Comparison of ENCODE assay signal across 9 cellular contexts in genomic region chr1:202643397-202644218, GRCh38.
DNase-seq lines count a peak whose midpoint lies in the region; ATAC-seq lines count a peak whose summit lies in the region.
"Had no signal": no experiment of that assay in that cellular context is flagged by ENCODE, and none has a peak within 500 bp of the region (broad histone marks: within the 10 kb centered on the region; RNA-seq: fewer than 3 reads in every experiment).

No MANE protein-coding gene starts in this region.

- H3K4me1 Mint-ChIP-seq in T-helper 1 cell treated with Interleukin-12 subunit alpha and Interleukin-12 subunit beta and Interleukin-4 antibody, amounts not matched to agents 30 μg/mL and 1 μg/mL, for 36 hours (ENCODE audit: low read depth) = peaks cover 6% of the 10 kb centered on the region
- no peaks in the 10 kb centered on the region for H3K4me1 Mint-ChIP-seq in activated T-helper 17 cell treated with anti-CD3 and anti-CD28 coated beads, Interleukin-2, amount 50 U/mL, for 72 hours
- peaks cover 31% of the 10 kb centered on the region for H3K4me1 Mint-ChIP-seq in stimulated activated naive CD8-positive, alpha-beta T cell treated with anti-CD3 and anti-CD28 coated beads, Interleukin-15, amount 100 ng/mL, for 72 hours

- DNase-seq in T-helper 1 cell (no peak), iPS-NIHi7 (ENCODE audit: extremely low spot score) (peak; percentile 49), amniotic stem cell (lab: John Stamatoyannopoulos, UW) (no peak), RKO (ENCODE audit: low spot score) (no peak)
- DNase-seq in stimulated activated naive CD8-positive, alpha-beta T cell treated with anti-CD3 and anti-CD28 coated beads, Interleukin-15, amount 100 ng/mL, for 72 hours = peak in 1 of 2 donors; percentile 35
- DNase-seq: DMS153 had no signal

- H3K9me3 Mint-ChIP-seq in T-helper 1 cell treated with Interleukin-12 subunit alpha and Interleukin-12 subunit beta and Interleukin-4 antibody, amounts not matched to agents 30 μg/mL and 1 μg/mL, for 36 hours = no peaks in the 10 kb centered on the region
- H3K9me3 Mint-ChIP-seq in activated T-helper 17 cell treated with anti-CD3 and anti-CD28 coated beads, Interleukin-2, amount 50 U/mL, for 72 hours = no peaks in the 10 kb centered on the region
- H3K9me3 Mint-ChIP-seq in stimulated activated naive CD8-positive, alpha-beta T cell treated with anti-CD3 and anti-CD28 coated beads, Interleukin-15, amount 100 ng/mL, for 72 hours = no peaks in the 10 kb centered on the region

- H3K4me3 Mint-ChIP-seq in T-helper 1 cell treated with Interleukin-12 subunit alpha and Interleukin-12 subunit beta and Interleukin-4 antibody, amounts not matched to agents 30 μg/mL and 1 μg/mL, for 36 hours = peak overlapping the region; percentile 44
- H3K4me3 Mint-ChIP-seq in activated T-helper 17 cell treated with anti-CD3 and anti-CD28 coated beads, Interleukin-2, amount 50 U/mL, for 72 hours = peak overlapping the region; percentile 57
- H3K4me3 Mint-ChIP-seq in stimulated activated naive CD8-positive, alpha-beta T cell treated with anti-CD3 and anti-CD28 coated beads, Interleukin-15, amount 100 ng/mL, for 72 hours = peak overlapping the region; percentile 65 to 80

- no peak overlapping the region for H3K27ac Mint-ChIP-seq in T-helper 1 cell treated with Interleukin-12 subunit alpha and Interleukin-12 subunit beta and Interleukin-4 antibody, amounts not matched to agents 30 μg/mL and 1 μg/mL, for 36 hours
- no peak overlapping the region for H3K27ac Mint-ChIP-seq in activated T-helper 17 cell treated with anti-CD3 and anti-CD28 coated beads, Interleukin-2, amount 50 U/mL, for 72 hours
- H3K27ac Mint-ChIP-seq in stimulated activated naive CD8-positive, alpha-beta T cell treated with anti-CD3 and anti-CD28 coated beads, Interleukin-15, amount 100 ng/mL, for 72 hours = peak overlapping the region in 1 of 2 donors; percentile 59

- no peaks in the 10 kb centered on the region for H3K36me3 Mint-ChIP-seq in T-helper 1 cell treated with Interleukin-12 subunit alpha and Interleukin-12 subunit beta and Interleukin-4 antibody, amounts not matched to agents 30 μg/mL and 1 μg/mL, for 36 hours (ENCODE audit: low read depth)
- no peaks in the 10 kb centered on the region for H3K36me3 Mint-ChIP-seq in activated T-helper 17 cell treated with anti-CD3 and anti-CD28 coated beads, Interleukin-2, amount 50 U/mL, for 72 hours (ENCODE audit: low read depth)

- peak; percentile 49 for ATAC-seq in activated T-helper 17 cell treated with anti-CD3 and anti-CD28 coated beads, Interleukin-2, amount 50 U/mL, for 72 hours (replicated peaks)
- ATAC-seq in stimulated activated naive CD8-positive, alpha-beta T cell treated with anti-CD3 and anti-CD28 coated beads, Interleukin-15, amount 100 ng/mL, for 72 hours = peak; percentile 69
- ATAC-seq in HG03442 (IDR thresholded peaks at IDR 0.05; ENCODE audit: unreplicated experiment) = no peak

- H3K27me3 Mint-ChIP-seq in T-helper 1 cell treated with Interleukin-12 subunit alpha and Interleukin-12 subunit beta and Interleukin-4 antibody, amounts not matched to agents 30 μg/mL and 1 μg/mL, for 36 hours (ENCODE audit: low read depth) = peaks cover 96% of the 10 kb centered on the region
- peaks cover 39% of the 10 kb centered on the region for H3K27me3 Mint-ChIP-seq in activated T-helper 17 cell treated with anti-CD3 and anti-CD28 coated beads, Interleukin-2, amount 50 U/mL, for 72 hours
- H3K27me3 Mint-ChIP-seq in stimulated activated naive CD8-positive, alpha-beta T cell treated with anti-CD3 and anti-CD28 coated beads, Interleukin-15, amount 100 ng/mL, for 72 hours = peaks cover 87% of the 10 kb centered on the region
